In the genomic region with DNA sequence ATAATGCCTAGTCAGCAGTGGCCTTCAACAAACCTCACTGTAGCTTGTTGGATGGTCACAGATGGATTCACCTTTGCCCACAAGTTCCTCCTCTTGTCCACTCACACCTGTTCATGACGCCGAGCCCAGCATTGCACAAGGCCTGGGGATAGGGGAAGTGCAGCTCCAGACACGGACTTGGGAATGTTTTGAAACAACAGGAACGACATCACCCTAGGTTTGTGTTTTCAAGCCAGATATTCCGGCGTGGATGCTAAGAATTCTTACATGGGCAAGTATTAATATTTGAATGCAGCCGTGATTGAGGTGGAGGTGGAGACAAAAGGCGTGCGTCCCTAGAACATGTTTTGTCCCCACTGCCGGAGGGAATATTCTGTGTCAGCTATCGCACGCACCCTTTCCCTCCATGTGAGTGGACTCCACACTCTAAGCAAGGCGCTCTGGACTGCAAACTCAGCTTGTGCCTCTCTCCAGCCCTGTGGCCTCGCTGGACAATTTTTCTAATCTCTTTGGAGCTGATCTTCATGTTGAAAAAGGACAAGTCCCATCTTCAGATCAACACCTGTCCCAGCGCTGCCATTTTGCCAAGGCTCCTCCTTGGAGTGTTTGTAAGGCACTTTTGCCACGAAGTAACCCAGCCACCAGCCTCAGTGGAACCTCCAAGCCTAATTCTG, we compare ENCODE assay signal across 1 cellular context.
TF ChIP-seq lines count a peak whose summit lies in the region.

No MANE protein-coding gene starts in this region.

TF ChIP-seq in HepG2, 621 proteins besides CTCF, POLR2A, EP300 and RAD21 (continued from another document and continues in another):
- TF ChIP-seq, protein P1, sequence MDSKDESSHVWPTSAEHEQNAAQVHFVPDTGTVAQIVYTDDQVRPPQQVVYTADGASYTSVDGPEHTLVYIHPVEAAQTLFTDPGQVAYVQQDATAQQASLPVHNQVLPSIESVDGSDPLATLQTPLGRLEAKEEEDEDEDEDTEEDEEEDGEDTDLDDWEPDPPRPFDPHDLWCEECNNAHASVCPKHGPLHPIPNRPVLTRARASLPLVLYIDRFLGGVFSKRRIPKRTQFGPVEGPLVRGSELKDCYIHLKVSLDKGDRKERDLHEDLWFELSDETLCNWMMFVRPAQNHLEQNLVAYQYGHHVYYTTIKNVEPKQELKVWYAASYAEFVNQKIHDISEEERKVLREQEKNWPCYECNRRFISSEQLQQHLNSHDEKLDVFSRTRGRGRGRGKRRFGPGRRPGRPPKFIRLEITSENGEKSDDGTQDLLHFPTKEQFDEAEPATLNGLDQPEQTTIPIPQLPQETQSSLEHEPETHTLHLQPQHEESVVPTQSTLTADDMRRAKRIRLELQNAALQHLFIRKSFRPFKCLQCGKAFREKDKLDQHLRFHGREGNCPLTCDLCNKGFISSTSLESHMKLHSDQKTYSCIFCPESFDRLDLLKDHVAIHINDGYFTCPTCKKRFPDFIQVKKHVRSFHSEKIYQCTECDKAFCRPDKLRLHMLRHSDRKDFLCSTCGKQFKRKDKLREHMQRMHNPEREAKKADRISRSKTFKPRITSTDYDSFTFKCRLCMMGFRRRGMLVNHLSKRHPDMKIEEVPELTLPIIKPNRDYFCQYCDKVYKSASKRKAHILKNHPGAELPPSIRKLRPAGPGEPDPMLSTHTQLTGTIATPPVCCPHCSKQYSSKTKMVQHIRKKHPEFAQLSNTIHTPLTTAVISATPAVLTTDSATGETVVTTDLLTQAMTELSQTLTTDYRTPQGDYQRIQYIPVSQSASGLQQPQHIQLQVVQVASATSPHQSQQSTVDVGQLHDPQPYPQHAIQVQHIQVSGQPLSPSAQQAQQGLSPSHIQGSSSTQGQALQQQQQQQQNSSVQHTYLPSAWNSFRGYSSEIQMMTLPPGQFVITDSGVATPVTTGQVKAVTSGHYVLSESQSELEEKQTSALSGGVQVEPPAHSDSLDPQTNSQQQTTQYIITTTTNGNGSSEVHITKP (CRISPR knock-in tag; IDR thresholded peaks at IDR 0.05; ENCODE audit: low read depth), result peak; percentile 58; the same call in 1 of the 2 replicates
- TF ChIP-seq ZNF879 (CRISPR knock-in tag; IDR thresholded peaks at IDR 0.05) (no peak), KLF11 (CRISPR knock-in tag; IDR thresholded peaks at IDR 0.05) (no peak), ZNF547 (CRISPR knock-in tag; IDR thresholded peaks at IDR 0.05) (peak; percentile 27; the same call in 1 of the 2 replicates), KMT2A (CRISPR knock-in tag; IDR thresholded peaks at IDR 0.05) (peak; percentile 74), SYNCRIP (IDR thresholded peaks at IDR 0.05; ENCODE audit: insufficient read depth, low read depth, low read length) (no peak), ZNF644 (CRISPR knock-in tag; IDR thresholded peaks at IDR 0.05; ENCODE audit: low read depth) (peak; percentile 79; the same call in 1 of the 2 replicates), YY1 (IDR thresholded peaks at IDR 0.05; ENCODE audit: insufficient read depth, insufficient replicate concordance, low read depth, low read length) (peak; percentile 60), MXD4 (CRISPR knock-in tag; IDR thresholded peaks at IDR 0.05) (peak; percentile 48; the same call in 1 of the 2 replicates), ZFP82 (CRISPR knock-in tag; IDR thresholded peaks at IDR 0.05; ENCODE audit: borderline replicate concordance) (no peak), CBFB (CRISPR knock-in tag; IDR thresholded peaks at IDR 0.05) (0 out of 2 replicates have a peak, but pooled peaks have one; percentile 43), ZBTB7B (CRISPR knock-in tag; IDR thresholded peaks at IDR 0.05) (peak; percentile 71; the same call in 1 of the 2 replicates), MLLT10 (CRISPR knock-in tag; IDR thresholded peaks at IDR 0.05) (no peak), ZNF326 (CRISPR knock-in tag; IDR thresholded peaks at IDR 0.05; ENCODE audit: borderline replicate concordance) (no peak), FOXJ3 (CRISPR knock-in tag; IDR thresholded peaks at IDR 0.05; ENCODE audit: borderline replicate concordance) (no peak), ZNF383 (CRISPR knock-in tag; IDR thresholded peaks at IDR 0.05; ENCODE audit: borderline replicate concordance) (peak; percentile 63; the same call in 1 of the 2 replicates), ZNF24 (IDR thresholded peaks at IDR 0.05) (no peak), SAP130 (CRISPR knock-in tag; IDR thresholded peaks at IDR 0.05; ENCODE audit: low read depth) (peak; percentile 76), HNF4G (IDR thresholded peaks at IDR 0.05; ENCODE audit: borderline replicate concordance, low read depth, low read length) (peak; percentile 73; the same call in 1 of the 2 replicates), HNF4G (CRISPR knock-in tag; IDR thresholded peaks at IDR 0.05; ENCODE audit: borderline replicate concordance, low read depth) (peak; percentile 6; the same call in 1 of the 2 replicates), ASH2L (IDR thresholded peaks at IDR 0.05; ENCODE audit: insufficient read length, low read depth, low read length) (peak; percentile 16), ETV5 (CRISPR knock-in tag; IDR thresholded peaks at IDR 0.05; ENCODE audit: borderline replicate concordance) (peak; percentile 35; the same call in 1 of the 2 replicates), NAIF1 (CRISPR knock-in tag; IDR thresholded peaks at IDR 0.05; ENCODE audit: borderline replicate concordance) (peak; percentile 58; the same call in 1 of the 2 replicates), ZNF496 (CRISPR knock-in tag; IDR thresholded peaks at IDR 0.05; ENCODE audit: insufficient replicate concordance) (no peak), ADNP (CRISPR knock-in tag; IDR thresholded peaks at IDR 0.05) (no peak), ZNF530 (CRISPR knock-in tag; IDR thresholded peaks at IDR 0.05; ENCODE audit: low read depth) (no peak), GATAD1 (CRISPR knock-in tag; IDR thresholded peaks at IDR 0.05) (0 out of 2 replicates have a peak, but pooled peaks have one; percentile 45)
- TF ChIP-seq, protein P2, sequence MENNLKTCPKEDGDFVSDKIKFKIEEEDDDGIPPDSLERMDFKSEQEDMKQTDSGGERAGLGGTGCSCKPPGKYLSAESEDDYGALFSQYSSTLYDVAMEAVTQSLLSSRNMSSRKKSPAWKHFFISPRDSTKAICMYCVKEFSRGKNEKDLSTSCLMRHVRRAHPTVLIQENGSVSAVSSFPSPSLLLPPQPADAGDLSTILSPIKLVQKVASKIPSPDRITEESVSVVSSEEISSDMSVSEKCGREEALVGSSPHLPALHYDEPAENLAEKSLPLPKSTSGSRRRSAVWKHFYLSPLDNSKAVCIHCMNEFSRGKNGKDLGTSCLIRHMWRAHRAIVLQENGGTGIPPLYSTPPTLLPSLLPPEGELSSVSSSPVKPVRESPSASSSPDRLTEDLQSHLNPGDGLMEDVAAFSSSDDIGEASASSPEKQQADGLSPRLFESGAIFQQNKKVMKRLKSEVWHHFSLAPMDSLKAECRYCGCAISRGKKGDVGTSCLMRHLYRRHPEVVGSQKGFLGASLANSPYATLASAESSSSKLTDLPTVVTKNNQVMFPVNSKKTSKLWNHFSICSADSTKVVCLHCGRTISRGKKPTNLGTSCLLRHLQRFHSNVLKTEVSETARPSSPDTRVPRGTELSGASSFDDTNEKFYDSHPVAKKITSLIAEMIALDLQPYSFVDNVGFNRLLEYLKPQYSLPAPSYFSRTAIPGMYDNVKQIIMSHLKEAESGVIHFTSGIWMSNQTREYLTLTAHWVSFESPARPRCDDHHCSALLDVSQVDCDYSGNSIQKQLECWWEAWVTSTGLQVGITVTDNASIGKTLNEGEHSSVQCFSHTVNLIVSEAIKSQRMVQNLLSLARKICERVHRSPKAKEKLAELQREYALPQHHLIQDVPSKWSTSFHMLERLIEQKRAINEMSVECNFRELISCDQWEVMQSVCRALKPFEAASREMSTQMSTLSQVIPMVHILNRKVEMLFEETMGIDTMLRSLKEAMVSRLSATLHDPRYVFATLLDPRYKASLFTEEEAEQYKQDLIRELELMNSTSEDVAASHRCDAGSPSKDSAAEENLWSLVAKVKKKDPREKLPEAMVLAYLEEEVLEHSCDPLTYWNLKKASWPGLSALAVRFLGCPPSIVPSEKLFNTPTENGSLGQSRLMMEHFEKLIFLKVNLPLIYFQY (CRISPR knock-in tag; IDR thresholded peaks at IDR 0.05; ENCODE audit: borderline replicate concordance), result 0 out of 2 replicates have a peak, but pooled peaks have one; percentile 20
- TF ChIP-seq, protein P3, sequence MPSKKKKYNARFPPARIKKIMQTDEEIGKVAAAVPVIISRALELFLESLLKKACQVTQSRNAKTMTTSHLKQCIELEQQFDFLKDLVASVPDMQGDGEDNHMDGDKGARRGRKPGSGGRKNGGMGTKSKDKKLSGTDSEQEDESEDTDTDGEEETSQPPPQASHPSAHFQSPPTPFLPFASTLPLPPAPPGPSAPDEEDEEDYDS (CRISPR knock-in tag; IDR thresholded peaks at IDR 0.05), result peak; percentile 63; the same call in 1 of the 2 replicates
- TF ChIP-seq, protein P4, sequence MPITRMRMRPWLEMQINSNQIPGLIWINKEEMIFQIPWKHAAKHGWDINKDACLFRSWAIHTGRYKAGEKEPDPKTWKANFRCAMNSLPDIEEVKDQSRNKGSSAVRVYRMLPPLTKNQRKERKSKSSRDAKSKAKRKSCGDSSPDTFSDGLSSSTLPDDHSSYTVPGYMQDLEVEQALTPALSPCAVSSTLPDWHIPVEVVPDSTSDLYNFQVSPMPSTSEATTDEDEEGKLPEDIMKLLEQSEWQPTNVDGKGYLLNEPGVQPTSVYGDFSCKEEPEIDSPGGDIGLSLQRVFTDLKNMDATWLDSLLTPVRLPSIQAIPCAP (CRISPR knock-in tag; IDR thresholded peaks at IDR 0.05; ENCODE audit: low read depth), result 0 out of 2 replicates have a peak, but pooled peaks have one; percentile 30
- TF ChIP-seq, protein P5, sequence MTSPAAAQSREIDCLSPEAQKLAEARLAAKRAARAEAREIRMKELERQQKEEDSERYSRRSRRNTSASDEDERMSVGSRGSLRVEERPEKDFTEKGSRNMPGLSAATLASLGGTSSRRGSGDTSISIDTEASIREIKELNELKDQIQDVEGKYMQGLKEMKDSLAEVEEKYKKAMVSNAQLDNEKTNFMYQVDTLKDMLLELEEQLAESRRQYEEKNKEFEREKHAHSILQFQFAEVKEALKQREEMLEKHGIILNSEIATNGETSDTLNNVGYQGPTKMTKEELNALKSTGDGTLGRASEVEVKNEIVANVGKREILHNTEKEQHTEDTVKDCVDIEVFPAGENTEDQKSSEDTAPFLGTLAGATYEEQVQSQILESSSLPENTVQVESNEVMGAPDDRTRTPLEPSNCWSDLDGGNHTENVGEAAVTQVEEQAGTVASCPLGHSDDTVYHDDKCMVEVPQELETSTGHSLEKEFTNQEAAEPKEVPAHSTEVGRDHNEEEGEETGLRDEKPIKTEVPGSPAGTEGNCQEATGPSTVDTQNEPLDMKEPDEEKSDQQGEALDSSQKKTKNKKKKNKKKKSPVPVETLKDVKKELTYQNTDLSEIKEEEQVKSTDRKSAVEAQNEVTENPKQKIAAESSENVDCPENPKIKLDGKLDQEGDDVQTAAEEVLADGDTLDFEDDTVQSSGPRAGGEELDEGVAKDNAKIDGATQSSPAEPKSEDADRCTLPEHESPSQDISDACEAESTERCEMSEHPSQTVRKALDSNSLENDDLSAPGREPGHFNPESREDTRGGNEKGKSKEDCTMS (CRISPR knock-in tag; conservative IDR thresholded peaks at IDR 0.05), result no peak; the same call in 1 of the 2 replicates
- TF ChIP-seq, protein P6, sequence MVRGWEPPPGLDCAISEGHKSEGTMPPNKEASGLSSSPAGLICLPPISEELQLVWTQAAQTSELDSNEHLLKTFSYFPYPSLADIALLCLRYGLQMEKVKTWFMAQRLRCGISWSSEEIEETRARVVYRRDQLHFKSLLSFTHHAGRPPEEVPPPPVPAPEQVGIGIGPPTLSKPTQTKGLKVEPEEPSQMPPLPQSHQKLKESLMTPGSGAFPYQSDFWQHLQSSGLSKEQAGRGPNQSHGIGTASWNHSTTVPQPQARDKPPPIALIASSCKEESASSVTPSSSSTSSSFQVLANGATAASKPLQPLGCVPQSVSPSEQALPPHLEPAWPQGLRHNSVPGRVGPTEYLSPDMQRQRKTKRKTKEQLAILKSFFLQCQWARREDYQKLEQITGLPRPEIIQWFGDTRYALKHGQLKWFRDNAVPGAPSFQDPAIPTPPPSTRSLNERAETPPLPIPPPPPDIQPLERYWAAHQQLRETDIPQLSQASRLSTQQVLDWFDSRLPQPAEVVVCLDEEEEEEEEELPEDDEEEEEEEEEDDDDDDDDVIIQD (CRISPR knock-in tag; IDR thresholded peaks at IDR 0.05; ENCODE audit: low read depth), result no peak
- TF ChIP-seq, protein P7, sequence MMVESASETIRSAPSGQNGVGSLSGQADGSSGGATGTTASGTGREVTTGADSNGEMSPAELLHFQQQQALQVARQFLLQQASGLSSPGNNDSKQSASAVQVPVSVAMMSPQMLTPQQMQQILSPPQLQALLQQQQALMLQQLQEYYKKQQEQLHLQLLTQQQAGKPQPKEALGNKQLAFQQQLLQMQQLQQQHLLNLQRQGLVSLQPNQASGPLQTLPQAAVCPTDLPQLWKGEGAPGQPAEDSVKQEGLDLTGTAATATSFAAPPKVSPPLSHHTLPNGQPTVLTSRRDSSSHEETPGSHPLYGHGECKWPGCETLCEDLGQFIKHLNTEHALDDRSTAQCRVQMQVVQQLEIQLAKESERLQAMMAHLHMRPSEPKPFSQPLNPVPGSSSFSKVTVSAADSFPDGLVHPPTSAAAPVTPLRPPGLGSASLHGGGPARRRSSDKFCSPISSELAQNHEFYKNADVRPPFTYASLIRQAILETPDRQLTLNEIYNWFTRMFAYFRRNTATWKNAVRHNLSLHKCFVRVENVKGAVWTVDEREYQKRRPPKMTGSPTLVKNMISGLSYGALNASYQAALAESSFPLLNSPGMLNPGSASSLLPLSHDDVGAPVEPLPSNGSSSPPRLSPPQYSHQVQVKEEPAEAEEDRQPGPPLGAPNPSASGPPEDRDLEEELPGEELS (CRISPR knock-in tag; IDR thresholded peaks at IDR 0.05), result peak; percentile 52
- TF ChIP-seq, protein P8, sequence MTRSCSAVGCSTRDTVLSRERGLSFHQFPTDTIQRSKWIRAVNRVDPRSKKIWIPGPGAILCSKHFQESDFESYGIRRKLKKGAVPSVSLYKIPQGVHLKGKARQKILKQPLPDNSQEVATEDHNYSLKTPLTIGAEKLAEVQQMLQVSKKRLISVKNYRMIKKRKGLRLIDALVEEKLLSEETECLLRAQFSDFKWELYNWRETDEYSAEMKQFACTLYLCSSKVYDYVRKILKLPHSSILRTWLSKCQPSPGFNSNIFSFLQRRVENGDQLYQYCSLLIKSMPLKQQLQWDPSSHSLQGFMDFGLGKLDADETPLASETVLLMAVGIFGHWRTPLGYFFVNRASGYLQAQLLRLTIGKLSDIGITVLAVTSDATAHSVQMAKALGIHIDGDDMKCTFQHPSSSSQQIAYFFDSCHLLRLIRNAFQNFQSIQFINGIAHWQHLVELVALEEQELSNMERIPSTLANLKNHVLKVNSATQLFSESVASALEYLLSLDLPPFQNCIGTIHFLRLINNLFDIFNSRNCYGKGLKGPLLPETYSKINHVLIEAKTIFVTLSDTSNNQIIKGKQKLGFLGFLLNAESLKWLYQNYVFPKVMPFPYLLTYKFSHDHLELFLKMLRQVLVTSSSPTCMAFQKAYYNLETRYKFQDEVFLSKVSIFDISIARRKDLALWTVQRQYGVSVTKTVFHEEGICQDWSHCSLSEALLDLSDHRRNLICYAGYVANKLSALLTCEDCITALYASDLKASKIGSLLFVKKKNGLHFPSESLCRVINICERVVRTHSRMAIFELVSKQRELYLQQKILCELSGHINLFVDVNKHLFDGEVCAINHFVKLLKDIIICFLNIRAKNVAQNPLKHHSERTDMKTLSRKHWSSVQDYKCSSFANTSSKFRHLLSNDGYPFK (CRISPR knock-in tag; IDR thresholded peaks at IDR 0.05; ENCODE audit: borderline replicate concordance), result peak; percentile 46; the same call in 1 of the 2 replicates
